In genomic region chr4:185471235-185472062, GRCh38 we compare ENCODE assay signal across 8 cellular contexts. TPM values are rescaled to one million over a fixed set of nuclear protein-coding genes. Genes with fewer than 3 reads are reported as not detected.
DNase-seq lines count a peak whose midpoint lies in the region; ATAC-seq lines count a peak whose summit lies in the region.

Gene CCDC110, minus strand, starts transcription at chr4:185471733. Its CDS starts 50 bp downstream, at chr4:185471683.

- ATAC-seq in GM18870 (IDR thresholded peaks at IDR 0.05; ENCODE audit: unreplicated experiment), result peak; percentile 56
- peak; percentile 87 for ATAC-seq in HG03108 (IDR thresholded peaks at IDR 0.05; ENCODE audit: unreplicated experiment)
- ATAC-seq in left lobe of liver, result peak; percentile 95

- H3K27ac ChIP-seq in cingulate gyrus (ENCODE audit: low read depth, low read length), result peak within 1 kb of the TSS; percentile 73

- DNase-seq in AG08395 (ENCODE audit: low spot score), result peak; percentile 99
- peak; percentile 57 for DNase-seq in NCI-H226
- peak; percentile 96 to 98 for DNase-seq in activated CD4-positive, alpha-beta T cell treated with anti-CD3 and anti-CD28 coated beads for 4 hours
- peak; percentile 91 for DNase-seq in left lobe of liver (ENCODE audit: low spot score)
- DNase-seq in stimulated activated CD4-positive, alpha-beta T cell treated with anti-CD3 and anti-CD28 coated beads, Interleukin-1b, Interleukin-23, amount 100 ng/mL, for 48 hours, result peak; percentile 90

RNA-seq across cellular contexts. Expression of gene CCDC110, which starts in this region (rescaled TPM):
- 0.30 TPM for total RNA-seq in left lobe of liver

Comparison
In these comparisons a context has a peak if more than half of its experiments do, and no peak if none do; other contexts are left out.
1. Peak in every context shown above with its lines: DNase-seq, ATAC-seq and H3K27ac ChIP-seq.
2. Peak in DNase-seq and ATAC-seq in left lobe of liver; RNA of the gene not detected or under 1 TPM.